ENCODE assay signal across 8 cellular contexts in the genomic region with DNA sequence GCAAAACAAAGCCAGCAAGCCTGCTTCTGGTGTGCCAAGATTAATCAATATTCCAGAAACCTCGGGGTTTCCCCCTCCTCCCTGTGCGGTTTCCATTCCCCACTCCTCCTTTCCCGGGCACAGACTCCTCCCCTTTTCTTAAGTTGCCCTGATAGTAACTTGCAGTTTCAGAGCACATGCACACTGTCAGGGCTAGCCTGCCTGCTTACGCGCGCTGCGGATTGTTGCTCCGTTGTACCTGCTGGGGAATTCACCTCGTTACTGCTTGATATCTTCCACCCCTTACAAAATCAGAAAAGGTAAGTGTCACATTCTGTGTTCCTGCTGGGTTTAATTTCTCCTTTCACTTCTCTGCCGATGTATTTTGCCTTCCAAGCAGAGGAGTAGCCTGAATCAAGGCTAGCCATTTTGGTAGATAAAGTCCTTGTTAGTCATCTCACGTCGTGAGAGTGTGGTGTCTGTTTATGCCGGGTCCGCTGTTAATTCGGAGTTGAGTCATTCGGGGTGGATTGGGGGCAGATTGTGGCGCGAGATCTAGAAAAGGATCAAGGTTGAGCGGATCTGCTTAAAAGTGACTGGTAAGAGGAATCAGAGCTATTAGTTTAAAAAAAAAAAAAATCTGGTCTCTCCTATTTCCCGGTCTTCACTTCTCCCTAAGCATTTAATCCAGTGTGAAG. TPM values are rescaled to one million over a fixed set of nuclear protein-coding genes. Genes with fewer than 3 reads are reported as not detected.
DNase-seq lines count a peak whose midpoint lies in the region; ATAC-seq, FAIRE-seq and TF ChIP-seq lines count a peak whose summit lies in the region.

SLC1A3 (plus strand) TSS at position 170 of the 677 bp plus-strand sequence. CDS start 1,818 bp downstream, outside the sequence.

- no peaks in the 10 kb centered on the region for H3K9me3 ChIP-seq in H1 (ENCODE audit: insufficient read depth in 2 of 2, low read depth in 1 of 2, low read length in 1 of 2)

- peak within 1 kb of the TSS; percentile 73 to 85 for H3K4me2 ChIP-seq in H1 (ENCODE audit: insufficient read depth in 1 of 2, low read depth in 2 of 2, low read length in 2 of 2)

- 1% methylated on average over 20 of the region's 20 CpGs; no CpG with 5 or more reads in 1 of the 2 experiments for WGBS in H1 (ENCODE audit: extremely low coverage in 1 of 2, insufficient coverage in 1 of 2, insufficient read length in 1 of 2, insufficient replicate concordance in 2 of 2, low coverage in 1 of 2, low lambda C conversion rate in 2 of 2, missing lambda C conversion rate in 1 of 2), 2 experiments

- no peak for TF ChIP-seq CTCF in H1 (IDR thresholded peaks at IDR 0.05; ENCODE audit: control extremely low read depth in 1 of 3, insufficient read depth in 1 of 3, low read depth in 1 of 3, low read length in 3 of 3)

- no peak within 1 kb of the TSS for H2BK20ac ChIP-seq in H1 (ENCODE audit: low read length)

- 0 out of 2 replicates have a peak, but pooled peaks cover 2% of the 10 kb centered on the region for H3K23me2 ChIP-seq in H1 (ENCODE audit: low read depth, low read length)

- peaks cover 4% of the 10 kb centered on the region for H3K9me3 Mint-ChIP-seq in memory B cell

- CTCF ChIA-PET in H1 (lab: Charles Lee; ENCODE audit: partially characterized antibody), result interaction anchor here (0.6 to 3.2 kb wide), 6 partner anchors 46 to 188 kb away, joined by 3 to 41 read pairs (median 6); no protein-coding TSS in a partner anchor

- peaks cover 9% of the 10 kb centered on the region for H3K4me1 Mint-ChIP-seq in memory B cell

- no peak for TF ChIP-seq RAD21 in H1 (IDR thresholded peaks at IDR 0.05 in 1 of 2, conservative IDR thresholded peaks at IDR 0.05 in 1 of 2; ENCODE audit: low read depth in 2 of 2, low read length in 2 of 2)

- TF ChIP-seq POLR2A in H1 (IDR thresholded peaks at IDR 0.05; ENCODE audit: control extremely low read depth in 1 of 2, low read depth in 2 of 2, low read length in 2 of 2), result peak; percentile 84 to 92

- peak within 1 kb of the TSS; percentile 26; the same call in 1 of the 2 replicates for H2BK5ac ChIP-seq in H1 (ENCODE audit: low read depth, low read length)

- H3K4ac ChIP-seq in H1 (replicated peaks; ENCODE audit: insufficient read length, low read depth, low read length), result peak within 1 kb of the TSS; percentile 72

- no peak for TF ChIP-seq EP300 in H1 (IDR thresholded peaks at IDR 0.05; ENCODE audit: borderline replicate concordance in 1 of 2, low read depth in 2 of 2, low read length in 2 of 2)

- peak; percentile 31 for DNase-seq in GM04503 (ENCODE audit: low read depth)
- DNase-seq in HT-29 (ENCODE audit: low spot score), result peak; percentile 12
- DNase-seq in T1000 (lab: John Stamatoyannopoulos, UW), result peak; percentile 34
- DNase-seq in H1 (ENCODE audit: low read depth in 1 of 2, low spot score in 2 of 2), result peak in 1 of 2 experiments; percentile 71
- DNase-seq in memory B cell (ENCODE audit: low spot score in 2 of 2), result peak in 1 of 2 donors; percentile 7
- peak; percentile 45 to 46 for DNase-seq in stimulated activated CD8-positive, alpha-beta memory T cell treated with anti-CD3 and anti-CD28 coated beads, Interleukin-15, amount 100 ng/mL, for 48 hours (ENCODE audit: low read depth in 2 of 2)
- DNase-seq in NCI-H1436 (lab: John Stamatoyannopoulos, UW), result no peak

- POLR2A ChIA-PET in H1 (lab: Charles Lee; ENCODE audit: partially characterized antibody), result interaction anchor here (1.5 to 4.4 kb wide), 3 partner anchors 13 to 45 kb away, joined by 3 to 26 read pairs (median 8); no protein-coding TSS in a partner anchor

- peaks cover 0 to 14% (median 4%) of the 10 kb centered on the region in 4 experiments; a peak in 5 of 8 replicates for H3K36me3 ChIP-seq in H1 (ENCODE audit: control insufficient read depth in 2 of 4, insufficient read depth in 4 of 4, low read length in 3 of 4)

- FAIRE-seq in H1 (lab: Jason Lieb, UNC), result peak; percentile 92

- H4K8ac ChIP-seq in H1 (ENCODE audit: extremely low read depth, insufficient read depth, low read length), result no peak within 1 kb of the TSS

- no peak within 1 kb of the TSS; the same call in none of the 2 replicates for H3K18ac ChIP-seq in H1 (ENCODE audit: extremely low read depth, low read length)

- H2BK120ac ChIP-seq in H1 (replicated peaks; ENCODE audit: low read depth, low read length), result no peak within 1 kb of the TSS

- H3K14ac ChIP-seq in H1 (ENCODE audit: insufficient read length), result no peak within 1 kb of the TSS

- H2BK15ac ChIP-seq in H1 (ENCODE audit: low read length), result peak within 1 kb of the TSS; percentile 21; the same call in 1 of the 2 replicates

- H4K20me1 ChIP-seq in H1 (replicated peaks in 1 of 2; ENCODE audit: control insufficient read depth in 1 of 2, insufficient read depth in 2 of 2, low read length in 2 of 2), result no peaks in the 10 kb centered on the region

- H3K23ac ChIP-seq in H1 (ENCODE audit: insufficient read length), result no peak within 1 kb of the TSS

- no peaks in the 10 kb centered on the region for H3K79me1 ChIP-seq in H1 (ENCODE audit: low read depth, low read length)

- peaks cover 5 to 8% (median 6%) of the 10 kb centered on the region in 4 experiments; a peak in 6 of 7 replicates for H3K4me1 ChIP-seq in H1 (replicated peaks in 1 of 4; ENCODE audit: control insufficient read depth in 3 of 4, insufficient read depth in 4 of 4, low read length in 3 of 4)

- H3K56ac ChIP-seq in H1 (replicated peaks; ENCODE audit: insufficient read length, low read depth, low read length), result no peak within 1 kb of the TSS

- H3K36me3 Mint-ChIP-seq in memory B cell, result peaks cover 1% of the 10 kb centered on the region

- no peak within 1 kb of the TSS for H3K27ac Mint-ChIP-seq in memory B cell

- peak within 1 kb of the TSS; percentile 52 to 78 (median 60) for H3K9ac ChIP-seq in H1 (replicated peaks in 1 of 4; ENCODE audit: extremely low read depth in 1 of 4, low read depth in 3 of 4, low read length in 3 of 4)

- no peaks in the 10 kb centered on the region for H3K27me3 ChIP-seq in H1 (replicated peaks in 1 of 4; ENCODE audit: control insufficient read depth in 3 of 4, extremely low read depth in 1 of 4, insufficient read depth in 3 of 4, low read length in 3 of 4)

- H2AK5ac ChIP-seq in H1 (ENCODE audit: low read depth, low read length), result no peak within 1 kb of the TSS

- ATAC-seq in GM21526 (IDR thresholded peaks at IDR 0.05; ENCODE audit: low FRiP score, unreplicated experiment), result peak; percentile 91
- peak; percentile 83 for ATAC-seq in memory B cell (ENCODE audit: low read depth)

- peak within 1 kb of the TSS; percentile 47; the same call in 1 of the 2 replicates for H3K27ac ChIP-seq in H1 (ENCODE audit: low read depth, low read length)

- H3K27me3 Mint-ChIP-seq in memory B cell, result peaks cover 19% of the 10 kb centered on the region

- H2AFZ ChIP-seq in H1 (ENCODE audit: low read length), result peak within 1 kb of the TSS; percentile 89

- no peak within 1 kb of the TSS for H4K91ac ChIP-seq in H1 (replicated peaks; ENCODE audit: insufficient read length, low read length)

- peak within 1 kb of the TSS; percentile 84; the same call in 1 of the 2 replicates for H2BK12ac ChIP-seq in H1 (ENCODE audit: low read depth, low read length)

- H3K4me3 ChIP-seq in H1 (ENCODE audit: extremely low read depth in 1 of 4, insufficient read depth in 2 of 4, low read depth in 3 of 4, low read length in 4 of 4), result peak within 1 kb of the TSS; percentile 69 to 74 (median 70)

- H4K5ac ChIP-seq in H1 (ENCODE audit: insufficient read length, low read depth, low read length), result no peak within 1 kb of the TSS

- H3K79me2 ChIP-seq in H1 (ENCODE audit: control insufficient read depth in 1 of 2, insufficient read depth in 2 of 2, low read length in 2 of 2), result peaks cover 0 to 39% of the 10 kb centered on the region in 2 experiments; a peak in 2 of 4 replicates

- H3K4me3 Mint-ChIP-seq in memory B cell, result peak within 1 kb of the TSS; percentile 78

TF ChIP-seq in H1, 55 proteins besides CTCF, POLR2A, EP300 and RAD21 (continues in another document):
- TF ChIP-seq CHD1 (IDR thresholded peaks at IDR 0.05; ENCODE audit: low read depth, low read length), result no peak
- TF ChIP-seq EGR1 (IDR thresholded peaks at IDR 0.05; ENCODE audit: borderline replicate concordance, low read depth, low read length), result no peak
- no peak for TF ChIP-seq GTF2F1 (IDR thresholded peaks at IDR 0.05; ENCODE audit: borderline replicate concordance, low read depth, low read length)
- TF ChIP-seq USF2 (IDR thresholded peaks at IDR 0.05; ENCODE audit: low read length), result no peak
- TF ChIP-seq NRF1 (IDR thresholded peaks at IDR 0.05; ENCODE audit: low read depth, low read length), result no peak
- TF ChIP-seq ZNF274 (IDR thresholded peaks at IDR 0.05; ENCODE audit: borderline replicate concordance, extremely low read depth, low read length), result no peak
- TF ChIP-seq KDM1A (IDR thresholded peaks at IDR 0.05; ENCODE audit: borderline replicate concordance, low read length), result no peak
- TF ChIP-seq TBP (IDR thresholded peaks at IDR 0.05; ENCODE audit: low read depth, low read length), result peak; percentile 85
- no peak for TF ChIP-seq TCF12 (IDR thresholded peaks at IDR 0.05; ENCODE audit: low read depth, low read length)
- no peak; the same call in 1 of the 2 replicates for TF ChIP-seq PHF8 (conservative IDR thresholded peaks at IDR 0.05; ENCODE audit: low read depth, low read length)
- no peak for TF ChIP-seq NANOG (IDR thresholded peaks at IDR 0.05; ENCODE audit: insufficient read depth, low read depth, low read length, poor library complexity, severe bottlenecking)
- TF ChIP-seq CEBPB (IDR thresholded peaks at IDR 0.05; ENCODE audit: low read depth, low read length), result no peak
- TF ChIP-seq SIRT6 (IDR thresholded peaks at IDR 0.05; ENCODE audit: low read length), result no peak

RNA-seq across cellular contexts. Expression of gene SLC1A3, which starts in this region (rescaled TPM):
- 0.52 TPM in 1 of 2 replicates, not detected in the other for total RNA-seq in HT-29 (2014; rRNA removed; shearing (Covaris generic))
- total RNA-seq in H1 (2021; fragmentation: NEBNext Ultra II Directional; extraction: Animal tissue kit (Norgen Biotek cat#: 25700)), result 30.6 and 35.3 TPM in 2 replicates
- 16.8 and 26.7 TPM in 2 replicates for polyA plus RNA-seq in H1 (2011; rRNA removed)
- 19.4 TPM for polyA plus RNA-seq in H1 (2011; cell fraction: cytosol; rRNA removed)
- polyA plus RNA-seq in H1 (2011; cell fraction: nucleus; rRNA removed), result 48.8 TPM
- polyA plus RNA-seq in H1 (2012, experiment 1 of 2), result 17.9 to 33.3 TPM (median 27.4 TPM) in 4 replicates
- polyA plus RNA-seq in H1 (2012, experiment 2 of 2), result 2.4 TPM
- 19.4 TPM for polyA plus RNA-seq in H1 (2013, experiment 1 of 2)
- polyA plus RNA-seq in H1 (2013, experiment 2 of 2), result 18.4 TPM
- polyA minus RNA-seq in H1 (2011; rRNA and poly(A)+ RNA removed), result 65.9 and 87.3 TPM in 2 replicates
- 28.1 TPM for polyA minus RNA-seq in H1 (2011; cell fraction: cytosol; rRNA and poly(A)+ RNA removed)
- 127 TPM for polyA minus RNA-seq in H1 (2011; cell fraction: nucleus; rRNA and poly(A)+ RNA removed)

Comparison
In these comparisons a context has a peak if more than half of its experiments do, and no peak if none do; other contexts are left out.
1. RNA of gene SLC1A3 (total RNA-seq): 30.6 to 35.3 TPM in H1; 0.52 TPM in HT-29; every median in the first group is over 10 times any median in the second.
2. Peak in DNase-seq in HT-29; RNA of the gene not detected or under 1 TPM.